ENCODE assay signal across 9 cellular contexts in genomic region chr6:7242835-7243187, GRCh38.
DNase-seq lines count a peak whose midpoint lies in the region; ATAC-seq and TF ChIP-seq lines count a peak whose summit lies in the region.
"Had no signal": no experiment of that assay in that cellular context is flagged by ENCODE, and none has a peak within 500 bp of the region (broad histone marks: within the 10 kb centered on the region; RNA-seq: fewer than 3 reads in every experiment).

No MANE protein-coding gene starts in this region.

- DNase-seq in Caco-2 (no peak), T-cell (no peak), left colon (no peak), G401 (ENCODE audit: low spot score) (no peak), NCI-H524 (lab: John Stamatoyannopoulos, UW) (no peak), DMS 273 (lab: John Stamatoyannopoulos, UW; ENCODE audit: unreplicated experiment) (no peak)

- H3K27me3 Mint-ChIP-seq in Caco-2 (ENCODE audit: insufficient read depth, unreplicated experiment) (no peaks in the 10 kb centered on the region), T-cell (no peaks in the 10 kb centered on the region)

- CTCF ChIA-PET in Caco-2 (lab: Charles Lee) = interaction anchor here (1.4 to 1.6 kb wide), 2 partner anchors 518 to 530 kb away, joined by 4 read pairs; no protein-coding TSS in a partner anchor
- CTCF ChIA-PET in T-cell (lab: Charles Lee) = interaction anchor here (0.5 to 1.7 kb wide), 10 partner anchors 10 to 976 kb away, joined by 3 to 9 read pairs (median 4); partner anchors contain the start of gene RREB1 (in 1 of the 2)

- H3K27ac ChIP-seq in skin epidermis = peak overlapping the region in 18 of 21 experiments; percentile 1 to 74 (median 56)

- no peaks in the 10 kb centered on the region for H3K9me3 ChIP-seq in Caco-2

- H3K36me3 ChIP-seq in Caco-2 (ENCODE audit: control insufficient read depth, insufficient read depth, low read length) = peaks cover 8% of the 10 kb centered on the region

- intact Hi-C loops in Caco-2 (cut with micrococcal nuclease; ENCODE audit: unreplicated experiment) = loop anchor here (1.0 to 5.0 kb wide), 5 partner anchors 98 to 566 kb away; partner anchors contain the start of gene RREB1
- intact Hi-C loops in left colon (cut with DNase I, micrococcal nuclease) = loop anchor here in 1 of 2 donors (5.0 kb wide), 1 partner anchor 521 kb away; no protein-coding TSS in a partner anchor

- H3K9me3 Mint-ChIP-seq in Caco-2 (ENCODE audit: unreplicated experiment) (no peaks in the 10 kb centered on the region), T-cell (no peaks in the 10 kb centered on the region)

- H3K27ac Mint-ChIP-seq in Caco-2 (ENCODE audit: unreplicated experiment) = peak overlapping the region; percentile 55
- H3K27ac Mint-ChIP-seq in T-cell = peak overlapping the region; percentile 69 to 72

- POLR2A ChIA-PET in Caco-2 (lab: Charles Lee) = no interaction called here
- POLR2A ChIA-PET in T-cell (lab: Charles Lee) = no interaction called here

- H3K36me3 Mint-ChIP-seq in Caco-2 (ENCODE audit: insufficient read depth, unreplicated experiment) (peaks cover 78% of the 10 kb centered on the region), T-cell (peaks cover 20% of the 10 kb centered on the region)

- no peak for TF ChIP-seq CTCF in Caco-2 (IDR thresholded peaks at IDR 0.05; ENCODE audit: insufficient read depth in 1 of 2, low read depth in 1 of 2, low read length in 1 of 2, severe bottlenecking in 1 of 2, unreplicated experiment in 1 of 2)

- H3K4me1 Mint-ChIP-seq in Caco-2 (ENCODE audit: low read depth, unreplicated experiment) = peaks cover 39% of the 10 kb centered on the region
- H3K4me1 Mint-ChIP-seq in T-cell = peaks cover 19 to 20% (median 19%) of the 10 kb centered on the region in 3 donors

- in situ Hi-C loops in G401 (cut with HindIII; ENCODE audit: low sequenced_read_pairs) = no loop called here

- H3K4me3 Mint-ChIP-seq in Caco-2 (ENCODE audit: unreplicated experiment) = no peak overlapping the region
- no peak overlapping the region for H3K4me3 Mint-ChIP-seq in T-cell

- peaks cover 27% of the 10 kb centered on the region for H3K4me1 ChIP-seq in Caco-2

- no peaks in the 10 kb centered on the region for H3K27me3 ChIP-seq in Caco-2 (replicated peaks; ENCODE audit: control insufficient read depth, insufficient read depth, low read length)
- H3K27me3 ChIP-seq: dorsolateral prefrontal cortex had no signal

- no TSS peak for BruUV-seq in Caco-2 (replicated peaks; lab: Mats Ljungman, UMichigan)

- H3K4me3 ChIP-seq in Caco-2 (ENCODE audit: low read depth, low read length) (no peak overlapping the region), skin epidermis (no peak overlapping the region)
- H3K4me3 ChIP-seq: dorsolateral prefrontal cortex had no signal

- ATAC-seq in T-cell (replicated peaks in 1 of 4) (no peak), left colon (peak; percentile 2), GM18498 (IDR thresholded peaks at IDR 0.05; ENCODE audit: unreplicated experiment) (no peak)
